ENCODE assay signal across 22 cellular contexts in the genomic region with DNA sequence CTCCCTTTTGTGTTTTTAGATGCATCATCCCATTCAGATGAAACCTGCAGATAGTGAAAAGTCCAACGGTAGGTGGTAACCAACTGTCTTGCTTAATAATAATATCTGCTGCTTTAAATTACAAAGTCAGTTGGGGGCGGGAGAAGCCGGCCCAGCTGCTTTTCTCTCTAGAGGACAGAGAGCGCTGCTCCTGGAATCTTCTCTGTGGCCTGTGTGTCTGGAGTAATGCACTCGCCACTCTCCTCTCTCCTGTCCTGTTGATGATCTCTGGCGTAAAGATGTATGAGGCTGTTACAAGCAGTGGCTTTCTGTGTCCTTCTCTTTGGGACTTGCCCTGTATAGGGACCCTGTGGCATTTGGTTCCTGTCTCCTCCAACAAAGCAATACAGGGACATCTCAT.
DNase-seq lines count a peak whose midpoint lies in the region; ATAC-seq, FAIRE-seq and TF ChIP-seq lines count a peak whose summit lies in the region.
"Had no signal": no experiment of that assay in that cellular context is flagged by ENCODE, and none has a peak within 500 bp of the region (broad histone marks: within the 10 kb centered on the region; RNA-seq: fewer than 3 reads in every experiment).

No MANE protein-coding gene starts in this region.

- no peaks in the 10 kb centered on the region for H3K9me3 Mint-ChIP-seq in activated T-cell treated with anti-CD3 and anti-CD28 coated beads, Interleukin-2, amount 50 U/mL, for 24 hours
- no peaks in the 10 kb centered on the region for H3K9me3 Mint-ChIP-seq in Caco-2 (ENCODE audit: unreplicated experiment)
- H3K9me3 Mint-ChIP-seq: IgD-negative memory B cell, nephron progenitor cell had no signal

- no peak overlapping the region for H4K5ac ChIP-seq in H1 (ENCODE audit: insufficient read length, low read depth, low read length)

- TF ChIP-seq EP300 in H1 (IDR thresholded peaks at IDR 0.05; ENCODE audit: borderline replicate concordance in 1 of 2, low read depth in 2 of 2, low read length in 2 of 2): no peak

- H2AFZ ChIP-seq in OCI-LY3 (ENCODE audit: low read depth, low read length) (no peak overlapping the region), H1 (ENCODE audit: low read length) (no peak overlapping the region)

- no peak for TF ChIP-seq RAD21 in H1 (IDR thresholded peaks at IDR 0.05 in 1 of 2, conservative IDR thresholded peaks at IDR 0.05 in 1 of 2; ENCODE audit: low read depth in 2 of 2, low read length in 2 of 2)

- peaks cover 20% of the 10 kb centered on the region for H3K27me3 ChIP-seq in OCI-LY3 (ENCODE audit: low read depth, low read length)
- no peaks in the 10 kb centered on the region for H3K27me3 ChIP-seq in H1 (replicated peaks in 1 of 4; ENCODE audit: control insufficient read depth in 3 of 4, extremely low read depth in 1 of 4, insufficient read depth in 3 of 4, low read length in 3 of 4)
- H3K27me3 ChIP-seq in Caco-2 (replicated peaks; ENCODE audit: control insufficient read depth, insufficient read depth, low read length): peaks cover 3% of the 10 kb centered on the region
- H3K27me3 ChIP-seq: MG63, thyroid gland had no signal

- H4K8ac ChIP-seq in H1 (ENCODE audit: extremely low read depth, insufficient read depth, low read length): no peak overlapping the region

- no peak overlapping the region for H2BK120ac ChIP-seq in H1 (replicated peaks; ENCODE audit: low read depth, low read length)

- no peak for FAIRE-seq in H1 (lab: Jason Lieb, UNC)
- FAIRE-seq: A204.1, GM18507, RCC 7860 had no signal

- no peak overlapping the region for H3K56ac ChIP-seq in H1 (replicated peaks; ENCODE audit: insufficient read length, low read depth, low read length)

- no peak overlapping the region for H3K4me3 Mint-ChIP-seq in activated T-cell treated with anti-CD3 and anti-CD28 coated beads, Interleukin-2, amount 50 U/mL, for 24 hours
- no peak overlapping the region for H3K4me3 Mint-ChIP-seq in Caco-2 (ENCODE audit: unreplicated experiment)
- H3K4me3 Mint-ChIP-seq: nephron progenitor cell had no signal

- no TSS peak for BruUV-seq in Caco-2 (replicated peaks; lab: Mats Ljungman, UMichigan)

- no peak overlapping the region for H3K23ac ChIP-seq in H1 (ENCODE audit: insufficient read length)

- 0 out of 2 replicates have a peak, but pooled peaks cover 3% of the 10 kb centered on the region for H4K20me1 ChIP-seq in OCI-LY3 (ENCODE audit: insufficient read depth, low read length)
- no peaks in the 10 kb centered on the region for H4K20me1 ChIP-seq in H1 (replicated peaks in 1 of 2; ENCODE audit: control insufficient read depth in 1 of 2, insufficient read depth in 2 of 2, low read length in 2 of 2)

- H3K36me3 Mint-ChIP-seq in activated T-cell treated with anti-CD3 and anti-CD28 coated beads, Interleukin-2, amount 50 U/mL, for 24 hours (ENCODE audit: low read depth): peaks cover 63% of the 10 kb centered on the region
- H3K36me3 Mint-ChIP-seq in Caco-2 (ENCODE audit: insufficient read depth, unreplicated experiment): no peaks in the 10 kb centered on the region

- H3K18ac ChIP-seq in H1 (ENCODE audit: extremely low read depth, low read length): no peak overlapping the region; the same call in 1 of the 2 replicates

- H3K27ac Mint-ChIP-seq in activated T-cell treated with anti-CD3 and anti-CD28 coated beads, Interleukin-2, amount 50 U/mL, for 24 hours: peak overlapping the region; percentile 44
- H3K27ac Mint-ChIP-seq in Caco-2 (ENCODE audit: unreplicated experiment): no peak overlapping the region
- H3K27ac Mint-ChIP-seq: nephron progenitor cell had no signal

- no peak overlapping the region for H3K9ac ChIP-seq in OCI-LY3 (ENCODE audit: low read length)
- no peak overlapping the region for H3K9ac ChIP-seq in H1 (replicated peaks in 1 of 4; ENCODE audit: extremely low read depth in 1 of 4, low read depth in 3 of 4, low read length in 3 of 4)

- H3K36me3 ChIP-seq in OCI-LY3 (replicated peaks; ENCODE audit: low read depth, low read length) (no peaks in the 10 kb centered on the region), H1 (ENCODE audit: control insufficient read depth in 2 of 4, insufficient read depth in 4 of 4, low read length in 3 of 4) (0 out of 8 replicates have a peak, but pooled peaks cover 0 to 2% (median 0%) of the 10 kb centered on the region in 4 experiments), Caco-2 (ENCODE audit: control insufficient read depth, insufficient read depth, low read length) (no peaks in the 10 kb centered on the region)
- H3K36me3 ChIP-seq: MG63, thyroid gland had no signal

- no peaks in the 10 kb centered on the region; the same call in 1 of the 2 replicates for H3K23me2 ChIP-seq in H1 (ENCODE audit: low read depth, low read length)

- intact Hi-C loops in sciatic nerve (cut with DNase I): no loop called here
- intact Hi-C loops in Caco-2 (cut with micrococcal nuclease; ENCODE audit: unreplicated experiment): no loop called here

- H3K4ac ChIP-seq in H1 (replicated peaks; ENCODE audit: insufficient read length, low read depth, low read length): no peak overlapping the region

- CTCF ChIA-PET in H1 (lab: Charles Lee; ENCODE audit: partially characterized antibody): interaction anchor here (1.3 kb wide), 1 partner anchor 13 kb away, joined by 3 read pairs; no protein-coding TSS in a partner anchor
- CTCF ChIA-PET in Caco-2 (lab: Charles Lee): no interaction called here

- H3K27ac ChIP-seq in OCI-LY3 (ENCODE audit: low read length): no peak overlapping the region
- no peak overlapping the region for H3K27ac ChIP-seq in H1 (ENCODE audit: low read depth, low read length)
- H3K27ac ChIP-seq: thyroid gland had no signal

- ATAC-seq in sciatic nerve: peak; percentile 57

- no peak for DNase-seq in activated T-cell treated with anti-CD3 and anti-CD28 coated beads, Interleukin-2, amount 50 U/mL, for 24 hours
- DNase-seq in activated T-cell treated with anti-CD3 and anti-CD28 coated beads for 4 hours (no peak), H1 (ENCODE audit: low read depth in 1 of 2, low spot score in 2 of 2) (no peak), sciatic nerve (ENCODE audit: low spot score) (no peak), Caco-2 (no peak), COR-L47 (lab: John Stamatoyannopoulos, UW) (no peak), GM10266 (ENCODE audit: extremely low spot score) (no peak)
- DNase-seq: activated CD4-positive, alpha-beta T cell treated with anti-CD3 and anti-CD28 coated beads, Interleukin-2, amount 50 U/mL, for 48 hours; amniotic stem cell; C1 segment of cervical spinal cord; HCEC 1CT; islet precursor cell; MG63; NCI-H1694; nephron progenitor cell; stimulated activated CD4-positive, alpha-beta T cell treated with anti-CD3 and anti-CD28 coated beads, Interleukin-12 subunit alpha, Interleukin-12 subunit beta, amount 100 ng/mL, for 4 hours; thyroid gland had no signal

- H3K9me3 ChIP-seq in OCI-LY3 (ENCODE audit: insufficient read depth, low read length) (no peaks in the 10 kb centered on the region), H1 (ENCODE audit: insufficient read depth in 2 of 2, low read depth in 1 of 2, low read length in 1 of 2) (no peaks in the 10 kb centered on the region), Caco-2 (no peaks in the 10 kb centered on the region; the same call in 1 of the 2 replicates)
- H3K9me3 ChIP-seq: MG63, thyroid gland had no signal

- H3K4me2 ChIP-seq in OCI-LY3 (ENCODE audit: low read length): peak overlapping the region; percentile 36
- H3K4me2 ChIP-seq in H1 (ENCODE audit: insufficient read depth in 1 of 2, low read depth in 2 of 2, low read length in 2 of 2): peak overlapping the region; percentile 33 to 40; a peak in 2 of 4 replicates

- no peak overlapping the region for H2BK20ac ChIP-seq in H1 (ENCODE audit: low read length)

- no peak overlapping the region for H2BK5ac ChIP-seq in H1 (ENCODE audit: low read depth, low read length)

- H3K79me1 ChIP-seq in H1 (ENCODE audit: low read depth, low read length): 0 out of 2 replicates have a peak, but pooled peaks cover 2% of the 10 kb centered on the region

- H3K4me3 ChIP-seq in OCI-LY3 (ENCODE audit: low read length): no peak overlapping the region
- no peak overlapping the region for H3K4me3 ChIP-seq in H1 (ENCODE audit: extremely low read depth in 1 of 4, insufficient read depth in 2 of 4, low read depth in 3 of 4, low read length in 4 of 4)
- H3K4me3 ChIP-seq in Caco-2 (ENCODE audit: low read depth, low read length): no peak overlapping the region
- H3K4me3 ChIP-seq: MG63, thyroid gland had no signal

- no peaks in the 10 kb centered on the region for H3K27me3 Mint-ChIP-seq in activated T-cell treated with anti-CD3 and anti-CD28 coated beads, Interleukin-2, amount 50 U/mL, for 24 hours
- peaks cover 27% of the 10 kb centered on the region for H3K27me3 Mint-ChIP-seq in Caco-2 (ENCODE audit: insufficient read depth, unreplicated experiment)
- H3K27me3 Mint-ChIP-seq: IgD-negative memory B cell had no signal

- H4K91ac ChIP-seq in H1 (replicated peaks; ENCODE audit: insufficient read length, low read length): no peak overlapping the region

- no peak overlapping the region for H2BK15ac ChIP-seq in H1 (ENCODE audit: low read length)

- TF ChIP-seq POLR2A in H1 (IDR thresholded peaks at IDR 0.05; ENCODE audit: control extremely low read depth in 1 of 2, low read depth in 2 of 2, low read length in 2 of 2): no peak

- TF ChIP-seq CTCF in OCI-LY3 (IDR thresholded peaks at IDR 0.05; ENCODE audit: low read depth, low read length): no peak
- TF ChIP-seq CTCF in H1 (IDR thresholded peaks at IDR 0.05; ENCODE audit: control extremely low read depth in 1 of 3, insufficient read depth in 1 of 3, low read depth in 1 of 3, low read length in 3 of 3): no peak
- TF ChIP-seq CTCF in Caco-2 (IDR thresholded peaks at IDR 0.05; ENCODE audit: insufficient read depth in 1 of 2, low read depth in 1 of 2, low read length in 1 of 2, severe bottlenecking in 1 of 2, unreplicated experiment in 1 of 2): no peak
- no peak for TF ChIP-seq CTCF in GM10266 (IDR thresholded peaks at IDR 0.05; ENCODE audit: control insufficient read depth, insufficient read depth, low read depth, missing control alignments)

- no peak overlapping the region for H3K14ac ChIP-seq in H1 (ENCODE audit: insufficient read length)

- WGBS in H1 (ENCODE audit: extremely low coverage in 1 of 2, insufficient coverage in 1 of 2, insufficient read length in 1 of 2, insufficient replicate concordance in 2 of 2, low coverage in 1 of 2, low lambda C conversion rate in 2 of 2, missing lambda C conversion rate in 1 of 2), 2 experiments: 65% methylated on average over 6 of the region's 6 CpGs; no CpG with 5 or more reads in 1 of the 2 experiments

- H3K4me1 Mint-ChIP-seq in activated T-cell treated with anti-CD3 and anti-CD28 coated beads, Interleukin-2, amount 50 U/mL, for 24 hours (ENCODE audit: low read depth): peaks cover 37% of the 10 kb centered on the region
- H3K4me1 Mint-ChIP-seq in Caco-2 (ENCODE audit: low read depth, unreplicated experiment): no peaks in the 10 kb centered on the region

- peaks cover 54% of the 10 kb centered on the region for H3K4me1 ChIP-seq in OCI-LY3 (ENCODE audit: low read length)
- H3K4me1 ChIP-seq in H1 (replicated peaks in 1 of 4; ENCODE audit: control insufficient read depth in 3 of 4, insufficient read depth in 4 of 4, low read length in 3 of 4): peaks cover 5 to 9% (median 6%) of the 10 kb centered on the region in 4 experiments; a peak in 5 of 7 replicates
- no peaks in the 10 kb centered on the region for H3K4me1 ChIP-seq in Caco-2
- H3K4me1 ChIP-seq: thyroid gland had no signal

- POLR2A ChIA-PET in H1 (lab: Charles Lee; ENCODE audit: partially characterized antibody) (no interaction called here), Caco-2 (lab: Charles Lee) (no interaction called here)

- no peak overlapping the region for H2AK5ac ChIP-seq in H1 (ENCODE audit: low read depth, low read length)

- H3K79me2 ChIP-seq in OCI-LY3 (ENCODE audit: low read length) (no peaks in the 10 kb centered on the region), H1 (ENCODE audit: control insufficient read depth in 1 of 2, insufficient read depth in 2 of 2, low read length in 2 of 2) (no peaks in the 10 kb centered on the region)

- H2BK12ac ChIP-seq in H1 (ENCODE audit: low read depth, low read length): no peak overlapping the region
